7 cellular contexts compared by ENCODE assay signal in genomic region chr12:8320251-8320730, GRCh38.
DNase-seq lines count a peak whose midpoint lies in the region; TF ChIP-seq lines count a peak whose summit lies in the region.
"Not testable (repeated sequence)": the region's sequence is repeated elsewhere in the genome, so short reads cannot be mapped to it uniquely, and the experiment has no call there.

No MANE protein-coding gene starts in this region.

- peak overlapping the region; percentile 32; the same call in 1 of the 2 replicates for H3K27ac ChIP-seq in OCI-LY3 (ENCODE audit: low read length)

- H3K79me2 ChIP-seq in OCI-LY3 (ENCODE audit: low read length): not testable (repeated sequence)

- H3K9ac ChIP-seq in OCI-LY3 (ENCODE audit: low read length): peak overlapping the region; percentile 30; the same call in 1 of the 2 replicates

- H3K4me3 Mint-ChIP-seq in HFFc6: peak overlapping the region; percentile 16; the same call in 1 of the 2 replicates
- H3K4me3 Mint-ChIP-seq in mesothelial cell of epicardium: peak overlapping the region; percentile 35

- not testable (repeated sequence) for H3K36me3 Mint-ChIP-seq in HFFc6 (ENCODE audit: low read depth); mesothelial cell of epicardium

- peak overlapping the region; percentile 70 for H3K4me3 ChIP-seq in OCI-LY3 (ENCODE audit: low read length)

- not testable (repeated sequence) for H3K27me3 Mint-ChIP-seq in HFFc6 (ENCODE audit: insufficient read depth); mesothelial cell of epicardium (ENCODE audit: low read depth)

- not testable (repeated sequence) for H3K9me3 Mint-ChIP-seq in HFFc6, mesothelial cell of epicardium

- H3K27ac Mint-ChIP-seq in HFFc6, mesothelial cell of epicardium: not testable (repeated sequence)

- not testable (repeated sequence) for H3K4me1 Mint-ChIP-seq in HFFc6 (ENCODE audit: low read depth)
- H3K4me1 Mint-ChIP-seq in mesothelial cell of epicardium: peaks cover 47% of the 10 kb centered on the region

- DNase-seq in HFFc6; mesothelial cell of epicardium (ENCODE audit: low spot score in 2 of 2, unreplicated experiment in 2 of 2): not testable (repeated sequence)
- DNase-seq in activated CD4-positive, alpha-beta T cell treated with anti-CD3 and anti-CD28 coated beads for 4 hours: peak; percentile 13 to 16
- peak; percentile 3 for DNase-seq in activated T-helper 1 cell treated with Interleukin-2 at 50 U/mL for 16 hours (ENCODE audit: low read depth)
- peak; percentile 25 for DNase-seq in effector CD4-positive, alpha-beta T cell
- peak; percentile 16 for DNase-seq in stimulated activated CD4-positive, alpha-beta T cell treated with anti-CD3 and anti-CD28 coated beads, Interleukin-2, amount 100 ng/mL, for 48 hours

- not testable (repeated sequence) for H4K20me1 ChIP-seq in OCI-LY3 (ENCODE audit: insufficient read depth, low read length)

- H2AFZ ChIP-seq in OCI-LY3 (ENCODE audit: low read depth, low read length): peak overlapping the region; percentile 9; the same call in 1 of the 2 replicates

- TF ChIP-seq CTCF in HFFc6 (IDR thresholded peaks at IDR 0.05); OCI-LY3 (IDR thresholded peaks at IDR 0.05; ENCODE audit: low read depth, low read length); mesothelial cell of epicardium (IDR thresholded peaks at IDR 0.05; ENCODE audit: unreplicated experiment): not testable (repeated sequence)

- H3K9me3 ChIP-seq in OCI-LY3 (ENCODE audit: insufficient read depth, low read length): not testable (repeated sequence)

- H3K4me1 ChIP-seq in OCI-LY3 (ENCODE audit: low read length): peaks cover 17% of the 10 kb centered on the region

- not testable (repeated sequence) for H3K27me3 ChIP-seq in OCI-LY3 (ENCODE audit: low read depth, low read length)

- not testable (repeated sequence) for H3K36me3 ChIP-seq in OCI-LY3 (replicated peaks; ENCODE audit: low read depth, low read length)

- peak overlapping the region; percentile 81 for H3K4me2 ChIP-seq in OCI-LY3 (ENCODE audit: low read length)
